11 cellular contexts compared by ENCODE assay signal in the genomic region with DNA sequence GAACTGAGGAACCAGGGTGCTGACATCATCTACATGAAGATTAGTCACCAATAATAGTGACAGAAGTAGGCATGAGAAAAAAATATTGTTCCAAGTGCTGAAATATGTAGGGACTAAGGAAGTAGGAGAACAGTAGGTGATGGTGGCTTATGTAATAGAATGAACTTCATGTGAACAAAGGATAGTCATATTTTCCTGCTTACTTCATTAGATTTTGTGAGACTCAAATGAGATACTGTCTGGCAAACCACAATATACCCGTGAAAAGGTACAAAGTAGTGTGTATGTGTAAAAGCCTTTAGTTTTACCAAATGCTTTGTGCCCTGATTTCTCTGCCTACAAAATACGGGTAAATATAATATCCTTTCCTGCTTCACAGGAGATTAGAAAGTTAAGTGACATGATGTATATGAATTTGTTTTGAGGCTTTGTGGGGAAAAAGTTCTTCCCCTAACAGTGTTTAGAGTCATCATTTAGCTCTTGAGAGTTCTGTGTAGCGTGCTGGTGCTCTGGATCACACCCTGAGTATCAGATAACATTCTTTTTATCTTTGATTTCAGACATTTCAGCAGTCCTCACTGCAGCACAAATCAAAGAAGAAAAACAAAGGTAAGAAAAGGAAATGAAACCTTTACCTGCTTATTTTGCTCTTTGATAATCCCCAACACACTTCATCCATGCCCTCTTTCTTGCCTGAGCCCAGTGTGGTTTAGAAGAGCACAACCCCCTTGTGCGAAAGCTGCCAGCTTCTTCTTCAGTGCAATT.
"Had no signal": no experiment of that assay in that cellular context is flagged by ENCODE, and none has a peak within 500 bp of the region (broad histone marks: within the 10 kb centered on the region; RNA-seq: fewer than 3 reads in every experiment).

No MANE protein-coding gene starts in this region.

- H3K4me1 Mint-ChIP-seq: nephron had no signal

- H3K4me3 Mint-ChIP-seq: nephron; T-helper 1 cell treated with Interleukin-12 subunit alpha and Interleukin-12 subunit beta and Interleukin-4 antibody, amounts not matched to agents 30 μg/mL and 1 μg/mL, for 36 hours had no signal

- DNase-seq: activated CD4-positive, alpha-beta T cell treated with anti-CD3 and anti-CD28 coated beads, Interleukin-2, amount 50 U/mL, for 1 hour; foreskin melanocyte; kidney glomerular epithelial cell; mesendoderm; right cardiac atrium; SIG-M5; stimulated activated CD4-positive, alpha-beta T cell treated with anti-CD3 and anti-CD28 coated beads, Interleukin-15, amount 100 ng/mL, for 24 hours; stimulated activated CD4-positive, alpha-beta T cell treated with anti-CD3 and anti-CD28 coated beads, Interleukin-4, amount 100 ng/mL, for 1 hour; upper lobe of left lung had no signal

- ATAC-seq: right cardiac atrium had no signal

- H3K27ac Mint-ChIP-seq: nephron; T-helper 1 cell treated with Interleukin-12 subunit alpha and Interleukin-12 subunit beta and Interleukin-4 antibody, amounts not matched to agents 30 μg/mL and 1 μg/mL, for 36 hours had no signal
